Comparison of ENCODE assay signal across 29 cellular contexts in genomic region chr5:126103050-126103449, GRCh38.
"Had no signal": no experiment of that assay in that cellular context is flagged by ENCODE, and none has a peak within 500 bp of the region (broad histone marks: within the 10 kb centered on the region; RNA-seq: fewer than 3 reads in every experiment).

No MANE protein-coding gene starts in this region.

- H3K27me3 ChIP-seq: brain microvascular endothelial cell, colonic mucosa, esophagus squamous epithelium had no signal

- H3K36me3 ChIP-seq: brain microvascular endothelial cell, colonic mucosa, esophagus squamous epithelium had no signal

- H3K4me1 Mint-ChIP-seq: activated T-helper 17 cell treated with anti-CD3 and anti-CD28 coated beads, Interleukin-2, amount 50 U/mL, for 72 hours; central memory CD8-positive, alpha-beta T cell had no signal

- FAIRE-seq: astrocyte, bronchial epithelial cell, endometrium, endothelial cell of umbilical vein had no signal

- ATAC-seq: activated CD8-positive, alpha-beta T cell treated with anti-CD3 and anti-CD28 coated beads for 36 hours; activated T-cell treated with anti-CD3 and anti-CD28 coated beads, Interleukin-2, amount 50 U/mL, for 4 hours; WTC11 had no signal

- H3K36me3 Mint-ChIP-seq: activated naive CD8-positive, alpha-beta T cell; WTC11 had no signal

- H3K4me3 ChIP-seq: colonic mucosa, esophagus squamous epithelium had no signal

- H3K27ac Mint-ChIP-seq: activated CD8-positive, alpha-beta T cell treated with anti-CD3 and anti-CD28 coated beads for 36 hours; activated naive CD8-positive, alpha-beta T cell; activated T-helper 17 cell treated with anti-CD3 and anti-CD28 coated beads, Interleukin-2, amount 50 U/mL, for 72 hours; WTC11 had no signal

- H3K27ac ChIP-seq: brain microvascular endothelial cell, colonic mucosa, epithelial cell of prostate, esophagus squamous epithelium had no signal

- H3K4me3 Mint-ChIP-seq: activated CD8-positive, alpha-beta T cell treated with anti-CD3 and anti-CD28 coated beads for 36 hours; activated naive CD8-positive, alpha-beta T cell; activated T-cell treated with anti-CD3 and anti-CD28 coated beads, Interleukin-2, amount 50 U/mL, for 4 hours; activated T-helper 17 cell treated with anti-CD3 and anti-CD28 coated beads, Interleukin-2, amount 50 U/mL, for 72 hours; central memory CD8-positive, alpha-beta T cell; WTC11 had no signal

- H3K9me3 Mint-ChIP-seq: activated CD8-positive, alpha-beta T cell treated with anti-CD3 and anti-CD28 coated beads for 36 hours; activated T-cell treated with anti-CD3 and anti-CD28 coated beads, Interleukin-2, amount 50 U/mL, for 4 hours; activated T-helper 17 cell treated with anti-CD3 and anti-CD28 coated beads, Interleukin-2, amount 50 U/mL, for 72 hours had no signal

- DNase-seq: activated CD4-positive, alpha-beta T cell treated with anti-CD3 and anti-CD28 coated beads for 1 hour; activated CD4-positive, alpha-beta T cell treated with anti-CD3 and anti-CD28 coated beads for 4 hours; activated CD4-positive, alpha-beta T cell treated with anti-CD3 and anti-CD28 coated beads, Interleukin-2, amount 50 U/mL, for 1 hour; activated CD4-positive, alpha-beta T cell treated with anti-CD3 and anti-CD28 coated beads, Interleukin-2, amount 50 U/mL, for 48 hours; activated CD8-positive, alpha-beta memory T cell treated with anti-CD3 and anti-CD28 coated beads for 24 hours; activated CD8-positive, alpha-beta T cell treated with anti-CD3 and anti-CD28 coated beads for 36 hours; activated effector memory CD4-positive, alpha-beta T cell treated with Interleukin-2 at 50 U/mL for 16 hours; activated gamma-delta T cell treated with Interleukin-2 at 50 U/mL for 16 hours; activated naive CD4-positive, alpha-beta T cell treated with anti-CD3 and anti-CD28 coated beads, Interleukin-2, amount 50 U/mL, for 16 hours; activated naive CD4-positive, alpha-beta T cell treated with Interleukin-2 at 50 U/mL for 16 hours; activated T-cell treated with anti-CD3 and anti-CD28 coated beads, Interleukin-2, amount 50 U/mL, for 4 hours; amniotic stem cell; anterior cingulate cortex; brain microvascular endothelial cell; colonic mucosa; effector CD8-positive, alpha-beta T cell; esophagus squamous epithelium; foreskin melanocyte; head of caudate nucleus; T-helper 2 cell had no signal

- H3K9me3 ChIP-seq: colonic mucosa, esophagus squamous epithelium had no signal

- H3K4me1 ChIP-seq: colonic mucosa had no signal

- H3K27me3 Mint-ChIP-seq: activated CD8-positive, alpha-beta T cell treated with anti-CD3 and anti-CD28 coated beads for 36 hours; activated naive CD8-positive, alpha-beta T cell; activated T-helper 17 cell treated with anti-CD3 and anti-CD28 coated beads, Interleukin-2, amount 50 U/mL, for 72 hours; central memory CD8-positive, alpha-beta T cell had no signal
